Comparison of ENCODE assay signal across 26 cellular contexts in genomic region chr4:181946902-181947301, GRCh38.
DNase-seq lines count a peak whose midpoint lies in the region; ATAC-seq and TF ChIP-seq lines count a peak whose summit lies in the region.
"Had no signal": no experiment of that assay in that cellular context is flagged by ENCODE, and none has a peak within 500 bp of the region (broad histone marks: within the 10 kb centered on the region; RNA-seq: fewer than 3 reads in every experiment).

No MANE protein-coding gene starts in this region.

- no peak overlapping the region for H3K18ac ChIP-seq in H9 (ENCODE audit: insufficient read length, low read depth, low read length)

- H3K27me3 Mint-ChIP-seq in H9 (ENCODE audit: low read depth), result peaks cover 1% of the 10 kb centered on the region; the same call in 1 of the 2 replicates
- H3K27me3 Mint-ChIP-seq: CD4-positive, CD25-positive, alpha-beta regulatory T cell; T-helper 17 cell had no signal

- H2AK5ac ChIP-seq in H9 (ENCODE audit: insufficient read length, low read length), result no peak overlapping the region

- H3K4me1 ChIP-seq in H9 (ENCODE audit: insufficient read depth, low read length) (peaks cover 6% of the 10 kb centered on the region), RWPE2 (ENCODE audit: insufficient read depth, poor library complexity, severe bottlenecking) (peaks cover under 1% of the 10 kb centered on the region), psoas muscle (no peaks in the 10 kb centered on the region)
- H3K4me1 ChIP-seq: SJCRH30 had no signal

- H2BK5ac ChIP-seq in H9 (ENCODE audit: insufficient read length, low read length), result no peak overlapping the region

- ATAC-seq in RWPE2 (ENCODE audit: low read depth) (peak; percentile 35; the same call in 1 of the 3 replicates), psoas muscle (no peak), GM21423 (IDR thresholded peaks at IDR 0.05; ENCODE audit: unreplicated experiment) (no peak)
- ATAC-seq: GM23338, HepG2, K562, PC-3, Right ventricle myocardium inferior, SK-N-SH treated with all-trans-retinoic acid at 6 μM for 48 hours, T-helper 17 cell had no signal

- H3K4me3 ChIP-seq in RWPE2 (ENCODE audit: severe bottlenecking), result no peak overlapping the region
- H3K4me3 ChIP-seq in psoas muscle, result no peak overlapping the region
- H3K4me3 ChIP-seq: GM23338, K562, MG63, SJCRH30 had no signal

- no peak overlapping the region for H3K4me3 Mint-ChIP-seq in H9
- H3K4me3 Mint-ChIP-seq: CD4-positive, CD25-positive, alpha-beta regulatory T cell; GM23338; T-helper 17 cell had no signal

- H3K23me2 ChIP-seq in H9 (ENCODE audit: insufficient read length, low read depth, low read length, poor library complexity, severe bottlenecking), result no peaks in the 10 kb centered on the region

- no peak overlapping the region for H3K27ac Mint-ChIP-seq in H9
- H3K27ac Mint-ChIP-seq: CD4-positive, CD25-positive, alpha-beta regulatory T cell; GM23338; T-helper 17 cell had no signal

- H3K14ac ChIP-seq in H9 (ENCODE audit: insufficient read depth, low read length), result no peak overlapping the region

- H3K79me2 ChIP-seq in H9 (ENCODE audit: insufficient read depth, low read length), result no peaks in the 10 kb centered on the region

- no peak overlapping the region for H4K8ac ChIP-seq in H9 (replicated peaks; ENCODE audit: insufficient read length, low read depth, low read length)

- H3K4ac ChIP-seq in H9 (ENCODE audit: low read depth, low read length), result no peak overlapping the region

- H3K27ac ChIP-seq in H9 (ENCODE audit: insufficient read length, low read depth, low read length) (no peak overlapping the region), RWPE2 (ENCODE audit: poor library complexity, severe bottlenecking) (no peak overlapping the region), psoas muscle (no peak overlapping the region)
- H3K27ac ChIP-seq: SJCRH30 had no signal

- no peak overlapping the region for H4K91ac ChIP-seq in H9 (ENCODE audit: insufficient read length, low read depth, low read length)

- no peaks in the 10 kb centered on the region; a peak in 2 of 5 replicates for H3K9me3 Mint-ChIP-seq in H9
- H3K9me3 Mint-ChIP-seq: GM23338 had no signal

- no peak overlapping the region for H4K5ac ChIP-seq in H9 (ENCODE audit: insufficient read length, low read depth, low read length)

- H3K27me3 ChIP-seq in H9 (ENCODE audit: insufficient read depth, low read length) (no peaks in the 10 kb centered on the region), RWPE2 (ENCODE audit: insufficient read depth, poor library complexity, severe bottlenecking) (no peaks in the 10 kb centered on the region), psoas muscle (ENCODE audit: insufficient read depth in 3 of 3, low read length in 2 of 3) (no peaks in the 10 kb centered on the region)
- H3K27me3 ChIP-seq: MG63, SJCRH30 had no signal

- no peaks in the 10 kb centered on the region for H3K79me1 ChIP-seq in H9 (ENCODE audit: insufficient read depth, low read depth, low read length, poor library complexity, severe bottlenecking)

- H3K9me3 ChIP-seq in H9 (ENCODE audit: control insufficient read depth, low read depth, low read length) (no peaks in the 10 kb centered on the region), RWPE2 (ENCODE audit: severe bottlenecking) (no peaks in the 10 kb centered on the region), psoas muscle (no peaks in the 10 kb centered on the region)
- H3K9me3 ChIP-seq: MG63, SJCRH30 had no signal

- no peak overlapping the region for H2BK15ac ChIP-seq in H9 (ENCODE audit: low read depth, low read length)

- H3K9ac ChIP-seq in H9 (ENCODE audit: extremely low read depth, insufficient read length, low read length), result no peak overlapping the region

- H2AFZ ChIP-seq in H9 (ENCODE audit: low read length), result no peak overlapping the region
- H2AFZ ChIP-seq: GM23338 had no signal

- H3K23ac ChIP-seq in H9 (ENCODE audit: insufficient read length, low read depth, low read length), result no peak overlapping the region

- peak overlapping the region; percentile 37 for H3T11ph ChIP-seq in H9 (ENCODE audit: low read length)

- peaks cover 0 to 1% (median 1%) of the 10 kb centered on the region in 3 experiments; a peak in 1 of 7 replicates for H3K36me3 Mint-ChIP-seq in H9 (ENCODE audit: insufficient read depth in 1 of 3, low read depth in 3 of 3)
- H3K36me3 Mint-ChIP-seq: CD4-positive, CD25-positive, alpha-beta regulatory T cell had no signal

- H3K4me1 Mint-ChIP-seq in H9, result peaks cover 6 to 14% of the 10 kb centered on the region in 2 experiments
- H3K4me1 Mint-ChIP-seq: CD4-positive, CD25-positive, alpha-beta regulatory T cell; T-helper 17 cell had no signal

- DNase-seq in DMS153 (lab: John Stamatoyannopoulos, UW) (peak; percentile 83), H9 (no peak), M059J (ENCODE audit: low read depth) (peak; percentile 23), RWPE2 (ENCODE audit: low spot score) (no peak), amniotic stem cell (lab: John Stamatoyannopoulos, UW) (no peak), psoas muscle (no peak)
- DNase-seq: CD4-positive, CD25-positive, alpha-beta regulatory T cell; DMS79; EL; HCEC 1CT; Kasumi-1; MG63; NCI-H1105 treated with DMSO at 0.1 percent for 48 hours; NCI-H2029 treated with DMSO at 0.1 percent for 48 hours; NCI-H2227 treated with DMSO at 0.1 percent for 48 hours; NCI-H82; NK-92 treated with Interleukin-12 subunit alpha and Interleukin-12 subunit beta, amount 100 ng/mL, for 24 hours; PC-3; SJCRH30; T-helper 17 cell had no signal

- H4K20me1 ChIP-seq in H9 (ENCODE audit: control insufficient read depth, insufficient read depth, insufficient read length), result no peaks in the 10 kb centered on the region

- intact Hi-C loops in psoas muscle (cut with DNase I), result no loop called here

- no peak overlapping the region for H3K4me2 ChIP-seq in H9 (ENCODE audit: insufficient read depth, insufficient read length, low read length)
- H3K4me2 ChIP-seq: GM23338 had no signal

- no peaks in the 10 kb centered on the region for H3K36me3 ChIP-seq in RWPE2 (ENCODE audit: low read depth)
- no peaks in the 10 kb centered on the region for H3K36me3 ChIP-seq in psoas muscle (ENCODE audit: insufficient read depth in 1 of 2, low read depth in 1 of 2)
- H3K36me3 ChIP-seq: MG63, SJCRH30 had no signal

- WGBS in H9 (ENCODE audit: extremely low coverage, insufficient read length, low lambda C conversion rate), result no CpG with 5 or more reads among the region's 4 CpGs
- 89 to 90% (median 90%) methylated on average over 4 of the region's 4 CpGs for WGBS in psoas muscle, 3 donors

- H2BK20ac ChIP-seq in H9 (ENCODE audit: low read depth, low read length, poor library complexity, severe bottlenecking), result no peak overlapping the region

- no peak overlapping the region for H2BK12ac ChIP-seq in H9 (ENCODE audit: insufficient read length, low read depth, low read length)

- no peak overlapping the region for H2BK120ac ChIP-seq in H9 (ENCODE audit: low read depth, low read length, poor library complexity, severe bottlenecking)

- no peak overlapping the region for H3K56ac ChIP-seq in H9 (ENCODE audit: insufficient read length, low read depth, low read length)

- TF ChIP-seq CTCF in H9 (conservative IDR thresholded peaks at IDR 0.05) (no peak), RWPE2 (IDR thresholded peaks at IDR 0.05; ENCODE audit: poor library complexity, severe bottlenecking) (no peak), psoas muscle (IDR thresholded peaks at IDR 0.05) (no peak)

Comparison
In these comparisons a context has a peak if more than half of its experiments do, and no peak if none do; other contexts are left out.
1. DNase-seq: peak in DMS153 (single experiment) and M059J (single experiment); none in H9 (single experiment), RWPE2 (single experiment), amniotic stem cell (single experiment) and psoas muscle (0 of 2).